20 cellular contexts compared by ENCODE assay signal in the genomic region with DNA sequence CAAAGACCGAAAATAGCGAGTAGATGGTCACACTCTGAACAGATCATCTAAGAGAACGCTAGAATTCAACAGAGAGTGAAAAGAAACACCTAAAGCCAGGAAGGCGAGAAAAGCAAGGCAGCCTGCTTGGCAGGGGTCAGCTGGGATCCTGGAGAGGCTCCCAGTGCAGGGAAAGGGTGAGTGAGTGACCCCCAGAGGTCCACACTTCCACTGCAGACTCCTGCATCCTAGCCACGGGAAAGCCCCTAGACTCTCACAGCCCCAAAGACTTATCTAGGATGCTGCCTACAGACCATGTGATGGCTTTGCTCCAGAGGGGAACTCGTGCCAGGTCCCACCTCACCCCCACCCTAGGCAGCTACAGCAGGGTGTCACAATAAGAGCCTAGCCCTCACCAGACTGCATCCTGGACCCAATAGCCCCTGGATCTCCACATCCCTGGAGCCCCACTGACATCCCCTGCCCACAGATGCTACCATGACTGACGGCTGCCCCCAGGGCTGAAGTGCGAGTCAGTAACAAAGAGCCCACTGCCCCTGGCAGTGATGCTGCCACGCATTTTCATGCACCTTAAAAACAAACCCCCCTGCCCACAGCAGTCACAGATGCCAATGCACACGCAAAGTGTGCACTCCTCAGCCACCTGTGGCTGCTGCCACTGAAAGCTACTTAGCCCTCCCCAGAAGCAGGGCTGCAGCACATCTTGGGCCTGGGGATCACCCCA.
DNase-seq lines count a peak whose midpoint lies in the region; ATAC-seq and TF ChIP-seq lines count a peak whose summit lies in the region.
"Had no signal": no experiment of that assay in that cellular context is flagged by ENCODE, and none has a peak within 500 bp of the region (broad histone marks: within the 10 kb centered on the region; RNA-seq: fewer than 3 reads in every experiment).

No MANE protein-coding gene starts in this region.

- in situ Hi-C loops in mammary epithelial cell (cut with MboI; ENCODE audit: low sequenced_read_pairs in 2 of 2) = no loop called here

- H3K27me3 Mint-ChIP-seq in MCF 10A (ENCODE audit: insufficient read depth, unreplicated experiment) = no peaks in the 10 kb centered on the region

- dilution Hi-C loops in mammary epithelial cell (cut with HindIII; ENCODE audit: low sequenced_read_pairs) = loop anchor here (5.0 kb wide), 1 partner anchor 64 kb away; no protein-coding TSS in a partner anchor

- POLR2A ChIA-PET in MCF 10A (lab: Yijun Ruan, JAX) = interaction anchor here (0.6 to 0.7 kb wide), 2 partner anchors 42 to 304 kb away, joined by 3 read pairs; no protein-coding TSS in a partner anchor

- TF ChIP-seq CTCF in MCF 10A (IDR thresholded peaks at IDR 0.05; ENCODE audit: unreplicated experiment) = no peak
- TF ChIP-seq CTCF in mammary epithelial cell (conservative IDR thresholded peaks at IDR 0.05 in 1 of 2, IDR thresholded peaks at IDR 0.05 in 1 of 2; ENCODE audit: extremely low read depth in 1 of 2, insufficient read depth in 1 of 2, low read depth in 1 of 2, low read length in 2 of 2) = no peak
- peak; percentile 45; the same call in 1 of the 2 replicates for TF ChIP-seq CTCF in WERI-Rb-1 (IDR thresholded peaks at IDR 0.05; ENCODE audit: low read depth, low read length)
- peak; percentile 13 for TF ChIP-seq CTCF in lower lobe of right lung (IDR thresholded peaks at IDR 0.05)

- ATAC-seq in lower lobe of right lung (no peak), GM18498 (IDR thresholded peaks at IDR 0.05; ENCODE audit: unreplicated experiment) (no peak)
- ATAC-seq: activated naive CD4-positive, alpha-beta T cell treated with anti-CD3 and anti-CD28 coated beads, Interleukin-2, amount 50 U/mL, for 72 hours; heart left ventricle; left ventricle myocardium superior had no signal

- peaks cover 6% of the 10 kb centered on the region for H3K36me3 Mint-ChIP-seq in MCF 10A (ENCODE audit: insufficient read depth, unreplicated experiment)

- H3K4me3 Mint-ChIP-seq in MCF 10A (ENCODE audit: unreplicated experiment) = no peak overlapping the region

- CTCF ChIA-PET in MCF 10A (lab: Yijun Ruan, JAX) = interaction anchor here (0.6 kb wide), 3 partner anchors 408 to 1408 kb away, joined by 3 to 4 read pairs (median 3); no protein-coding TSS in a partner anchor
- CTCF ChIA-PET in mammary epithelial cell (lab: Charles Lee; ENCODE audit: low non-redundant PET) = no interaction called here

- H3K4me2 ChIP-seq in mammary epithelial cell (ENCODE audit: insufficient read depth, low read depth, low read length) = no peak overlapping the region
- H3K4me2 ChIP-seq: A549 had no signal

- no peak overlapping the region for H2AFZ ChIP-seq in mammary epithelial cell (ENCODE audit: low read depth, low read length)

- H3K4me1 ChIP-seq in mammary epithelial cell (ENCODE audit: insufficient read depth, low read length) = no peaks in the 10 kb centered on the region
- peaks cover 10% of the 10 kb centered on the region for H3K4me1 ChIP-seq in lower lobe of right lung
- H3K4me1 ChIP-seq: A549 had no signal

- WGBS in mammary epithelial cell (ENCODE audit: low coverage, missing lambda C conversion rate) = 67% methylated on average over 9 of the region's 10 CpGs

- peaks cover 8% of the 10 kb centered on the region for H3K9me3 Mint-ChIP-seq in MCF 10A (ENCODE audit: unreplicated experiment)

- no peak overlapping the region for H3K27ac Mint-ChIP-seq in MCF 10A (ENCODE audit: low read depth, unreplicated experiment)
- H3K27ac Mint-ChIP-seq: activated naive CD4-positive, alpha-beta T cell treated with anti-CD3 and anti-CD28 coated beads, Interleukin-2, amount 50 U/mL, for 72 hours had no signal

- intact Hi-C loops in MCF 10A (cut with micrococcal nuclease) (loop anchor here (10.0 kb wide), 1 partner anchor 106 kb away; no protein-coding TSS in a partner anchor), mammary epithelial cell (cut with micrococcal nuclease) (no loop called here), lower lobe of right lung (cut with DNase I) (no loop called here)

- H3K9me3 ChIP-seq in mammary epithelial cell (replicated peaks; ENCODE audit: insufficient read depth, low read length) (peaks cover 5% of the 10 kb centered on the region), WERI-Rb-1 (ENCODE audit: severe bottlenecking) (peaks cover 3% of the 10 kb centered on the region), lower lobe of right lung (peaks cover 10% of the 10 kb centered on the region)
- H3K9me3 ChIP-seq: A549 had no signal

- no peaks in the 10 kb centered on the region for H3K79me2 ChIP-seq in mammary epithelial cell (ENCODE audit: insufficient read depth, low read length)

- no peak overlapping the region for H3K9ac ChIP-seq in mammary epithelial cell (ENCODE audit: insufficient read depth, low read length)

- H3K27ac ChIP-seq in mammary epithelial cell (ENCODE audit: insufficient read depth, low read depth, low read length) (no peak overlapping the region), WERI-Rb-1 (no peak overlapping the region), lower lobe of right lung (no peak overlapping the region)
- H3K27ac ChIP-seq: A549, heart left ventricle, right atrium auricular region had no signal

- H3K36me3 ChIP-seq in mammary epithelial cell (ENCODE audit: insufficient read depth, low read length) (no peaks in the 10 kb centered on the region), WERI-Rb-1 (no peaks in the 10 kb centered on the region), lower lobe of right lung (no peaks in the 10 kb centered on the region)
- H3K36me3 ChIP-seq: heart left ventricle, right atrium auricular region had no signal

- BruUV-seq in MCF 10A (replicated peaks; lab: Mats Ljungman, UMichigan) = no TSS peak
- no TSS peak for BruUV-seq in mammary epithelial cell (replicated peaks; lab: Mats Ljungman, UMichigan)

- H3K4me3 ChIP-seq in mammary epithelial cell (replicated peaks in 1 of 3; ENCODE audit: insufficient read depth in 1 of 3, low read depth in 2 of 3, low read length in 3 of 3) (no peak overlapping the region), WERI-Rb-1 (ENCODE audit: low read depth, low read length) (no peak overlapping the region), lower lobe of right lung (no peak overlapping the region)
- H3K4me3 ChIP-seq: A549, heart left ventricle, right atrium auricular region had no signal

- H4K20me1 ChIP-seq in mammary epithelial cell (ENCODE audit: insufficient read depth, low read length) = no peaks in the 10 kb centered on the region

- DNase-seq in MCF 10A (ENCODE audit: unreplicated experiment) (peak; percentile 4), mammary epithelial cell (no peak), WERI-Rb-1 (no peak), lower lobe of right lung (no peak), germinal center (ENCODE audit: low spot score) (no peak), NCI-H1048 (lab: John Stamatoyannopoulos, UW) (no peak)
- no peak for DNase-seq in activated naive CD4-positive, alpha-beta T cell treated with anti-CD3 and anti-CD28 coated beads, Interleukin-2, amount 50 U/mL, for 16 hours
- DNase-seq: Calu3; EL; heart left ventricle; left ventricle myocardium superior; MM.1S; NCI-H1694 treated with DMSO at 0.1 percent for 48 hours; NCI-H345; occipital lobe; stimulated activated CD4-positive, alpha-beta T cell treated with anti-CD3 and anti-CD28 coated beads, Interleukin-15, amount 100 ng/mL, for 24 hours had no signal

- H3K27me3 ChIP-seq in mammary epithelial cell (ENCODE audit: insufficient read depth, low read length) (peaks cover 5% of the 10 kb centered on the region), WERI-Rb-1 (ENCODE audit: insufficient read depth, low read depth, severe bottlenecking) (no peaks in the 10 kb centered on the region), lower lobe of right lung (ENCODE audit: low read depth) (no peaks in the 10 kb centered on the region)
- H3K27me3 ChIP-seq: heart left ventricle, right atrium auricular region had no signal

- peaks cover 6% of the 10 kb centered on the region for H3K4me1 Mint-ChIP-seq in MCF 10A (ENCODE audit: insufficient read depth, unreplicated experiment)

Comparison
In these comparisons a context has a peak if more than half of its experiments do, and no peak if none do; other contexts are left out.
1. CTCF ChIP-seq: peak in WERI-Rb-1 (single experiment) and lower lobe of right lung (single experiment); none in MCF 10A (single experiment) and mammary epithelial cell (0 of 2).